ENCODE assay signal across 2 cellular contexts in genomic region chr9:38039907-38040682, GRCh38.
TF ChIP-seq lines count a peak whose summit lies in the region.

No MANE protein-coding gene starts in this region.

TF ChIP-seq in A549, 52 proteins besides CTCF, POLR2A, EP300 and RAD21:
- TF ChIP-seq ZSCAN20 (CRISPR knock-in tag; IDR thresholded peaks at IDR 0.05) (no peak), RFX5 (IDR thresholded peaks at IDR 0.05) (no peak), KDM1A (IDR thresholded peaks at IDR 0.05; ENCODE audit: low read depth) (no peak), NR3C1 (IDR thresholded peaks at IDR 0.05) (no peak), HDAC2 (IDR thresholded peaks at IDR 0.05) (no peak), ZFP36 (IDR thresholded peaks at IDR 0.05; ENCODE audit: borderline replicate concordance, partially characterized antibody) (peak; percentile 88), ZNF302 (CRISPR knock-in tag; IDR thresholded peaks at IDR 0.05) (no peak)

TF ChIP-seq in K562, 482 proteins besides CTCF, POLR2A, EP300 and RAD21 (continues in another document):
- TF ChIP-seq CBX2 (IDR thresholded peaks at IDR 0.05; ENCODE audit: insufficient read depth, low read length, poor library complexity, severe bottlenecking) (no peak), TFE3 (CRISPR knock-in tag; IDR thresholded peaks at IDR 0.05) (no peak), KDM2B (CRISPR knock-in tag; IDR thresholded peaks at IDR 0.05) (no peak), STAT5B (CRISPR knock-in tag; IDR thresholded peaks at IDR 0.05) (no peak), KHSRP (IDR thresholded peaks at IDR 0.05) (no peak), ZBTB43 (CRISPR knock-in tag; IDR thresholded peaks at IDR 0.05) (no peak), ZNF384 (IDR thresholded peaks at IDR 0.05; ENCODE audit: low read depth, low read length) (no peak), KDM1A (IDR thresholded peaks at IDR 0.05) (no peak), NFYB (IDR thresholded peaks at IDR 0.05; ENCODE audit: extremely low read depth, insufficient read length) (no peak), HDAC1 (IDR thresholded peaks at IDR 0.05) (no peak), NR2F6 (CRISPR knock-in tag; IDR thresholded peaks at IDR 0.05) (no peak), ZNF165 (CRISPR knock-in tag; IDR thresholded peaks at IDR 0.05; ENCODE audit: borderline replicate concordance) (no peak), ZNF324 (CRISPR knock-in tag; IDR thresholded peaks at IDR 0.05) (no peak), NCOR1 (IDR thresholded peaks at IDR 0.05) (no peak), ZNF639 (CRISPR knock-in tag; conservative IDR thresholded peaks at IDR 0.05 in 1 of 2, IDR thresholded peaks at IDR 0.05 in 1 of 2) (no peak), MAFG (tag; conservative IDR thresholded peaks at IDR 0.05) (no peak), HNRNPK (IDR thresholded peaks at IDR 0.05; ENCODE audit: low read depth, low read length, poor library complexity, severe bottlenecking) (no peak), TBP (optimal IDR thresholded peaks at IDR 0.05; ENCODE audit: low read depth, low read length) (peak; percentile 30), HSF4 (CRISPR knock-in tag; IDR thresholded peaks at IDR 0.05; ENCODE audit: borderline replicate concordance) (no peak), ZFP30 (CRISPR knock-in tag; IDR thresholded peaks at IDR 0.05; ENCODE audit: borderline replicate concordance) (no peak), FOXP1 (CRISPR knock-in tag; IDR thresholded peaks at IDR 0.05) (no peak), MXI1 (IDR thresholded peaks at IDR 0.05; ENCODE audit: low read depth, low read length) (no peak), SOX6 (IDR thresholded peaks at IDR 0.05) (no peak), MLLT1 (IDR thresholded peaks at IDR 0.05) (no peak), ESRRA (IDR thresholded peaks at IDR 0.05; ENCODE audit: borderline replicate concordance, low read depth) (peak; percentile 85), ATF6 (CRISPR knock-in tag; IDR thresholded peaks at IDR 0.05) (no peak), NFXL1 (CRISPR knock-in tag; IDR thresholded peaks at IDR 0.05) (no peak), COPS2 (conservative IDR thresholded peaks at IDR 0.05) (no peak), MEF2D (tag; conservative IDR thresholded peaks at IDR 0.05; ENCODE audit: low read depth) (no peak), ZNF3 (CRISPR knock-in tag; IDR thresholded peaks at IDR 0.05) (no peak), RREB1 (CRISPR knock-in tag; IDR thresholded peaks at IDR 0.05) (0 out of 2 replicates have a peak, but pooled peaks have one; percentile 19), MBD1 (CRISPR knock-in tag; IDR thresholded peaks at IDR 0.05) (no peak), IFI16 (CRISPR knock-in tag; IDR thresholded peaks at IDR 0.05) (0 out of 2 replicates have a peak, but pooled peaks have one; percentile 53), ZNF239 (CRISPR knock-in tag; IDR thresholded peaks at IDR 0.05) (no peak), ZFPM2 (CRISPR knock-in tag; IDR thresholded peaks at IDR 0.05) (no peak), GABPB1 (CRISPR knock-in tag; IDR thresholded peaks at IDR 0.05) (0 out of 2 replicates have a peak, but pooled peaks have one; percentile 15), ZNF316 (IDR thresholded peaks at IDR 0.05) (no peak), TEAD4 (IDR thresholded peaks at IDR 0.05; ENCODE audit: low read length) (peak; percentile 80), TEAD4 (CRISPR knock-in tag; IDR thresholded peaks at IDR 0.05; ENCODE audit: borderline replicate concordance) (no peak), ILK (tag; IDR thresholded peaks at IDR 0.05; ENCODE audit: borderline replicate concordance, low read depth) (no peak), ZNF121 (CRISPR knock-in tag; conservative IDR thresholded peaks at IDR 0.05) (no peak), SMC3 (conservative IDR thresholded peaks at IDR 0.05; ENCODE audit: insufficient read depth, low read depth, low read length) (no peak), CHAMP1 (IDR thresholded peaks at IDR 0.05) (no peak), ZNF217 (CRISPR knock-in tag; IDR thresholded peaks at IDR 0.05) (no peak), RB1 (IDR thresholded peaks at IDR 0.05; ENCODE audit: low read depth) (no peak), KLF1 (tag; IDR thresholded peaks at IDR 0.05) (no peak; the same call in 1 of the 2 replicates), MTA1 (IDR thresholded peaks at IDR 0.05; ENCODE audit: borderline replicate concordance) (no peak), FOXM1 (IDR thresholded peaks at IDR 0.05; ENCODE audit: low read depth) (no peak), FOXM1 (CRISPR knock-in tag; IDR thresholded peaks at IDR 0.05; ENCODE audit: low read depth) (no peak), NONO (IDR thresholded peaks at IDR 0.05; ENCODE audit: low read depth in 2 of 2, low read length in 1 of 2) (no peak)
